Comparison of ENCODE assay signal across 29 cellular contexts in genomic region chr9:120306561-120306960, GRCh38.
"Had no signal": no experiment of that assay in that cellular context is flagged by ENCODE, and none has a peak within 500 bp of the region (broad histone marks: within the 10 kb centered on the region; RNA-seq: fewer than 3 reads in every experiment).

No MANE protein-coding gene starts in this region.

- H3K27me3 ChIP-seq: brain microvascular endothelial cell, foreskin keratinocyte, gastrocnemius medialis had no signal

- H3K4me1 ChIP-seq: foreskin keratinocyte, gastrocnemius medialis had no signal

- H3K4me3 Mint-ChIP-seq: activated CD4-positive, alpha-beta memory T cell treated with anti-CD3 and anti-CD28 coated beads, Interleukin-2, amount 10 ng/mL, durations not matched to agents 7 days and 5 days; activated CD4-positive, alpha-beta T cell treated with anti-CD3 and anti-CD28 coated beads for 36 hours; activated CD4-positive, alpha-beta T cell treated with anti-CD3 and anti-CD28 coated beads, Interleukin-2, amount 10 ng/mL, durations not matched to agents 7 days and 5 days; activated naive CD8-positive, alpha-beta T cell; activated T-cell treated with anti-CD3 and anti-CD28 coated beads, Interleukin-2, amount 50 U/mL, for 24 hours; activated T-cell treated with anti-CD3 and anti-CD28 coated beads, Interleukin-2, amount 50 U/mL, for 72 hours; activated T-helper 17 cell treated with anti-CD3 and anti-CD28 coated beads, Interleukin-2, amount 50 U/mL, for 72 hours; central memory CD8-positive, alpha-beta T cell; dendritic cell treated with granulocyte-macrophage colony-stimulating factor and Interleukin-4, amounts not matched to agents 40 ng/mL and 50 ng/mL, for 4 days; endodermal cell had no signal

- H3K4me3 ChIP-seq: coronary artery, dorsolateral prefrontal cortex, gastrocnemius medialis had no signal

- H3K27ac ChIP-seq: brain microvascular endothelial cell, coronary artery, dorsolateral prefrontal cortex, foreskin keratinocyte, gastrocnemius medialis had no signal

- H3K36me3 ChIP-seq: brain microvascular endothelial cell, gastrocnemius medialis had no signal

- H3K9me3 ChIP-seq: gastrocnemius medialis had no signal

- H3K9me3 Mint-ChIP-seq: activated CD4-positive, alpha-beta memory T cell treated with anti-CD3 and anti-CD28 coated beads, Interleukin-2, amount 10 ng/mL, durations not matched to agents 7 days and 5 days; activated CD4-positive, alpha-beta T cell treated with anti-CD3 and anti-CD28 coated beads, Interleukin-2, amount 10 ng/mL, durations not matched to agents 7 days and 5 days; activated T-cell treated with anti-CD3 and anti-CD28 coated beads, Interleukin-2, amount 50 U/mL, for 24 hours; activated T-helper 17 cell treated with anti-CD3 and anti-CD28 coated beads, Interleukin-2, amount 50 U/mL, for 72 hours; central memory CD8-positive, alpha-beta T cell; dendritic cell treated with granulocyte-macrophage colony-stimulating factor and Interleukin-4, amounts not matched to agents 40 ng/mL and 50 ng/mL, for 4 days had no signal

- H3K27ac Mint-ChIP-seq: activated CD4-positive, alpha-beta memory T cell treated with anti-CD3 and anti-CD28 coated beads, Interleukin-2, amount 10 ng/mL, durations not matched to agents 7 days and 5 days; activated CD4-positive, alpha-beta T cell treated with anti-CD3 and anti-CD28 coated beads for 36 hours; activated CD4-positive, alpha-beta T cell treated with anti-CD3 and anti-CD28 coated beads, Interleukin-2, amount 10 ng/mL, durations not matched to agents 7 days and 5 days; activated naive CD8-positive, alpha-beta T cell; activated T-cell treated with anti-CD3 and anti-CD28 coated beads, Interleukin-2, amount 50 U/mL, for 24 hours; activated T-cell treated with anti-CD3 and anti-CD28 coated beads, Interleukin-2, amount 50 U/mL, for 72 hours; activated T-helper 17 cell treated with anti-CD3 and anti-CD28 coated beads, Interleukin-2, amount 50 U/mL, for 72 hours; dendritic cell treated with granulocyte-macrophage colony-stimulating factor and Interleukin-4, amounts not matched to agents 40 ng/mL and 50 ng/mL, for 4 days; endodermal cell had no signal

- H3K4me1 Mint-ChIP-seq: activated CD4-positive, alpha-beta memory T cell treated with anti-CD3 and anti-CD28 coated beads, Interleukin-2, amount 10 ng/mL, durations not matched to agents 7 days and 5 days; activated CD4-positive, alpha-beta T cell treated with anti-CD3 and anti-CD28 coated beads for 36 hours; activated CD4-positive, alpha-beta T cell treated with anti-CD3 and anti-CD28 coated beads, Interleukin-2, amount 10 ng/mL, durations not matched to agents 7 days and 5 days; activated T-helper 17 cell treated with anti-CD3 and anti-CD28 coated beads, Interleukin-2, amount 50 U/mL, for 72 hours; central memory CD8-positive, alpha-beta T cell had no signal

- H3K36me3 Mint-ChIP-seq: activated naive CD8-positive, alpha-beta T cell had no signal

- H3K27me3 Mint-ChIP-seq: activated CD4-positive, alpha-beta T cell treated with anti-CD3 and anti-CD28 coated beads, Interleukin-2, amount 10 ng/mL, durations not matched to agents 7 days and 5 days had no signal

- DNase-seq: activated CD4-positive, alpha-beta memory T cell treated with anti-CD3 and anti-CD28 coated beads, Interleukin-2, amount 10 ng/mL, durations not matched to agents 7 days and 5 days; activated CD4-positive, alpha-beta T cell treated with anti-CD3 and anti-CD28 coated beads for 36 hours; activated CD4-positive, alpha-beta T cell treated with anti-CD3 and anti-CD28 coated beads, Interleukin-2, amount 10 ng/mL, durations not matched to agents 7 days and 5 days; activated CD4-positive, alpha-beta T cell treated with anti-CD3 and anti-CD28 coated beads, Interleukin-2, amount 50 U/mL, for 4 hours; activated CD4-positive, CD25-positive, alpha-beta regulatory T cell; activated CD4-positive, CD25-positive, alpha-beta regulatory T cell treated with anti-CD3 and anti-CD28 coated beads, Interleukin-2, amount 50 U/mL, for 72 hours; activated CD8-positive, alpha-beta memory T cell treated with anti-CD3 and anti-CD28 coated beads, Interleukin-2, amount 50 U/mL, for 48 hours; activated effector memory CD4-positive, alpha-beta T cell treated with Interleukin-2 at 50 U/mL for 16 hours; activated gamma-delta T cell treated with Interleukin-2 at 50 U/mL for 16 hours; activated naive CD4-positive, alpha-beta T cell treated with anti-CD3 and anti-CD28 coated beads, Interleukin-2, amount 50 U/mL, for 16 hours; activated naive CD4-positive, alpha-beta T cell treated with Interleukin-2 at 50 U/mL for 16 hours; activated T-cell treated with anti-CD3 and anti-CD28 coated beads for 4 hours; activated T-cell treated with anti-CD3 and anti-CD28 coated beads, Interleukin-2, amount 50 U/mL, for 24 hours; activated T-cell treated with anti-CD3 and anti-CD28 coated beads, Interleukin-2, amount 50 U/mL, for 72 hours; amniotic stem cell; brain microvascular endothelial cell; dorsolateral prefrontal cortex; effector memory CD4-positive, alpha-beta T cell; foreskin keratinocyte; gastrocnemius medialis; glutamatergic neuron; T-helper 2 cell had no signal

- ATAC-seq: activated CD4-positive, alpha-beta T cell treated with anti-CD3 and anti-CD28 coated beads for 36 hours; activated T-cell treated with anti-CD3 and anti-CD28 coated beads, Interleukin-2, amount 50 U/mL, for 72 hours; activated T-helper 17 cell treated with anti-CD3 and anti-CD28 coated beads, Interleukin-2, amount 50 U/mL, for 72 hours; esophagus mucosa; foreskin keratinocyte; gastrocnemius medialis had no signal
